17 cellular contexts compared by ENCODE assay signal in the genomic region with DNA sequence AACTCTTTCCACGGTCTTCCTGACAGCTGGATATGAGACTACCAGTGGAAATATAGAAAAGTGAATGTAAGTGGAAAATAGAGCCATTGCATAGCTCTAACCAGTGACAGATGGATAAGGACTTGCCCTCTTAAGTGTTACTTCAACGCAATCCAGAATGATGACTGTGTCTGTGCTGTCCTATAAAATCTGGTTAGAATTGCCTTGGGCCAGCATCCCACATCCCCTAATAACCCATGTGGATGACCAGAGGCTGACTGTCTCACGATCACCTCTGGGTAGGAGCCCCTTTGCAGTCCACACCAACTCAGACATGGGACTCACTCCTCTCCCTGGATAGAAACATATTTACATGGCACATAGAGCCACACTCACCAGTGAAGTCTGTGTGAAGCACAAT.
"Had no signal": no experiment of that assay in that cellular context is flagged by ENCODE, and none has a peak within 500 bp of the region (broad histone marks: within the 10 kb centered on the region; RNA-seq: fewer than 3 reads in every experiment).

No MANE protein-coding gene starts in this region.

- H3K36me3 ChIP-seq: neural progenitor cell, thyroid gland, uterus had no signal

- H3K9me3 ChIP-seq: thyroid gland, uterus had no signal

- H3K27ac ChIP-seq: foreskin keratinocyte, neural progenitor cell, parathyroid adenoma, skin epidermis, thyroid gland, uterus, VCaP had no signal

- H3K27me3 ChIP-seq: foreskin keratinocyte, neural progenitor cell, thyroid gland, uterus had no signal

- H3K4me2 ChIP-seq: neural progenitor cell had no signal

- H3K4me3 ChIP-seq: neural progenitor cell, skin epidermis, thyroid gland, uterus had no signal

- ATAC-seq: foreskin keratinocyte, left ventricle myocardium superior had no signal

- H3K9ac ChIP-seq: neural progenitor cell, parathyroid adenoma had no signal

- H3K4me1 ChIP-seq: uterus had no signal

- DNase-seq: activated CD4-positive, alpha-beta memory T cell treated with anti-CD3 and anti-CD28 coated beads for 36 hours; activated gamma-delta T cell; activated T-cell treated with anti-CD3 and anti-CD28 coated beads, Interleukin-2, amount 50 U/mL, for 48 hours; amygdala; cerebellar nuclear complex; endodermal cell; foreskin keratinocyte; head of caudate nucleus; left ventricle myocardium superior; retina; T-helper 9 cell; thyroid gland; uterus had no signal

- H2AFZ ChIP-seq: neural progenitor cell, parathyroid adenoma had no signal

- H3K79me2 ChIP-seq: parathyroid adenoma had no signal
